Comparison of ENCODE assay signal across 39 cellular contexts in genomic region chr1:167077868-167078210, GRCh38. TPM values are rescaled to one million over a fixed set of nuclear protein-coding genes. Genes with fewer than 3 reads are reported as not detected.
"Had no signal": no experiment of that assay in that cellular context is flagged by ENCODE, and none has a peak within 500 bp of the region (broad histone marks: within the 10 kb centered on the region; RNA-seq: fewer than 3 reads in every experiment).

No MANE protein-coding gene starts in this region.

- H3K9me3 Mint-ChIP-seq: activated CD4-positive, alpha-beta memory T cell treated with anti-CD3 and anti-CD28 coated beads, Interleukin-2, amount 10 ng/mL, durations not matched to agents 7 days and 5 days; activated naive CD4-positive, alpha-beta T cell treated with anti-CD3 and anti-CD28 coated beads, Interleukin-2, amount 10 ng/mL, durations not matched to agents 7 days and 5 days; activated naive CD8-positive, alpha-beta T cell treated with anti-CD3 and anti-CD28 coated beads, Interleukin-2, amount 50 U/mL, for 24 hours; IgD-negative memory B cell had no signal

- H3K27ac ChIP-seq: PC-9, RWPE1, SJCRH30, SK-N-MC, WERI-Rb-1 had no signal

- H3K27me3 ChIP-seq: SJCRH30 had no signal

- ATAC-seq: activated CD8-positive, alpha-beta memory T cell treated with anti-CD3 and anti-CD28 coated beads, Interleukin-2, amount 10 ng/mL, durations not matched to agents 7 days and 5 days; activated naive CD8-positive, alpha-beta T cell treated with anti-CD3 and anti-CD28 coated beads, Interleukin-2, amount 50 U/mL, for 24 hours had no signal

- H3K4me3 Mint-ChIP-seq: activated CD4-positive, alpha-beta memory T cell treated with anti-CD3 and anti-CD28 coated beads, Interleukin-2, amount 10 ng/mL, durations not matched to agents 7 days and 5 days; activated CD8-positive, alpha-beta memory T cell treated with anti-CD3 and anti-CD28 coated beads, Interleukin-2, amount 10 ng/mL, durations not matched to agents 7 days and 5 days; activated naive CD4-positive, alpha-beta T cell treated with anti-CD3 and anti-CD28 coated beads, Interleukin-2, amount 10 ng/mL, durations not matched to agents 7 days and 5 days; activated naive CD8-positive, alpha-beta T cell; activated naive CD8-positive, alpha-beta T cell treated with anti-CD3 and anti-CD28 coated beads, Interleukin-2, amount 50 U/mL, for 24 hours; brain; IgD-negative memory B cell had no signal

- H3K27me3 Mint-ChIP-seq: activated naive CD8-positive, alpha-beta T cell; activated naive CD8-positive, alpha-beta T cell treated with anti-CD3 and anti-CD28 coated beads, Interleukin-2, amount 50 U/mL, for 24 hours had no signal

- H3K36me3 ChIP-seq: MG63, SJCRH30, WERI-Rb-1 had no signal

- H3K4me1 Mint-ChIP-seq: brain, IgD-negative memory B cell had no signal

- H3K9me3 ChIP-seq: MG63, SJCRH30 had no signal

- DNase-seq: activated CD4-positive, alpha-beta memory T cell treated with anti-CD3 and anti-CD28 coated beads, Interleukin-2, amount 10 ng/mL, durations not matched to agents 7 days and 5 days; activated CD4-positive, alpha-beta T cell treated with anti-CD3 and anti-CD28 coated beads for 1 hour; activated CD4-positive, alpha-beta T cell treated with anti-CD3 and anti-CD28 coated beads for 48 hours; activated CD4-positive, CD25-positive, alpha-beta regulatory T cell; activated CD8-positive, alpha-beta memory T cell treated with anti-CD3 and anti-CD28 coated beads for 24 hours; activated CD8-positive, alpha-beta memory T cell treated with anti-CD3 and anti-CD28 coated beads, Interleukin-2, amount 10 ng/mL, durations not matched to agents 7 days and 5 days; activated CD8-positive, alpha-beta memory T cell treated with anti-CD3 and anti-CD28 coated beads, Interleukin-2, amount 50 U/mL, for 48 hours; activated effector memory CD4-positive, alpha-beta T cell treated with Interleukin-2 at 50 U/mL for 16 hours; activated naive CD4-positive, alpha-beta T cell treated with anti-CD3 and anti-CD28 coated beads, Interleukin-2, amount 10 ng/mL, durations not matched to agents 7 days and 5 days; activated naive CD8-positive, alpha-beta T cell treated with anti-CD3 and anti-CD28 coated beads, Interleukin-2, amount 50 U/mL, for 24 hours; activated T-cell treated with anti-CD3 and anti-CD28 coated beads, Interleukin-2, amount 50 U/mL, for 48 hours; anterior cingulate cortex; Karpas-422; KBM-7; MG63; NCI-H1048; NCI-H1105 treated with DMSO at 0.1 percent for 48 hours; NCI-H1436; NCI-H1694; NCI-H2029; NCI-H2107; NCI-H2171; NCI-H510A; NCI-H526; NCI-H748 treated with DMSO at 0.1 percent for 48 hours; NK-92 treated with Interleukin-12 subunit alpha and Interleukin-12 subunit beta, amount 100 ng/mL, for 24 hours; PC-9; SHP77; SJCRH30; T1000; WERI-Rb-1 had no signal

- H3K27ac Mint-ChIP-seq: activated CD4-positive, alpha-beta memory T cell treated with anti-CD3 and anti-CD28 coated beads, Interleukin-2, amount 10 ng/mL, durations not matched to agents 7 days and 5 days; activated CD8-positive, alpha-beta memory T cell treated with anti-CD3 and anti-CD28 coated beads, Interleukin-2, amount 10 ng/mL, durations not matched to agents 7 days and 5 days; activated naive CD4-positive, alpha-beta T cell treated with anti-CD3 and anti-CD28 coated beads, Interleukin-2, amount 10 ng/mL, durations not matched to agents 7 days and 5 days; activated naive CD8-positive, alpha-beta T cell; activated naive CD8-positive, alpha-beta T cell treated with anti-CD3 and anti-CD28 coated beads, Interleukin-2, amount 50 U/mL, for 24 hours; brain had no signal

- H3K4me3 ChIP-seq: MG63, PC-9, SJCRH30, SK-N-MC had no signal

- H3K36me3 Mint-ChIP-seq: activated CD8-positive, alpha-beta memory T cell treated with anti-CD3 and anti-CD28 coated beads, Interleukin-2, amount 10 ng/mL, durations not matched to agents 7 days and 5 days; activated naive CD4-positive, alpha-beta T cell treated with anti-CD3 and anti-CD28 coated beads, Interleukin-2, amount 10 ng/mL, durations not matched to agents 7 days and 5 days; brain; IgD-negative memory B cell had no signal

RNA-seq across cellular contexts. Expression of gene GPA33, which starts 12.3 kb away (rescaled TPM):
- total RNA-seq: OCI-LY7, PC-9 had no signal

RNA-seq across cellular contexts. Expression of gene STYXL2, which starts 16.0 kb away (rescaled TPM):
- total RNA-seq: activated CD4-positive, alpha-beta memory T cell treated with anti-CD3 and anti-CD28 coated beads, Interleukin-2, amount 10 ng/mL, durations not matched to agents 7 days and 5 days; activated CD8-positive, alpha-beta memory T cell treated with anti-CD3 and anti-CD28 coated beads, Interleukin-2, amount 10 ng/mL, durations not matched to agents 7 days and 5 days; OCI-LY7; PC-9; T-helper 1 cell treated with Interleukin-12 subunit alpha and Interleukin-12 subunit beta and Interleukin-4 antibody, amounts not matched to agents 30 ng/mL and 1 ng/mL, for 36 hours; T-helper 2 cell treated with Interferon-gamma antibody and Interleukin-4, amounts not matched to agents 100 ng/mL and 5 ng/mL, for 36 hours had no signal
- polyA plus RNA-seq: IgD-negative memory B cell had no signal
